In the genomic region with DNA sequence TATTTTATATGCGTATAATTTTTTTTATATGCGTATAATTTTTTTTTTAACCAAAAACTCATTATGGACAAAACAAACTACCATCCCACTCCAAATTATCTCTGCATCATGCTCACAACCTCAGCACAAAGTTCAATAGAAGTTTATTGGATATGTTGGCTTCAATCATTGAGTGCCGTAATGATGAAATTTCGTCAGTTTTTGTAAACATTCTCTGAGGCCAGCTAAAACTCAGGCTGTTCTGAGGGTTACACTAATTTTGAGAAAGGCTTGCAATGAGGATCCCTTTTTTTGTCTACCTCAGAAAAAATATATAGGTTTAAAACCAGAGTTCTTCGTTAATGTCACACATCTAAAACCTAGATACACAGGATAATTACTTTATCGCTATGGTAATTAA, we compare ENCODE assay signal across 24 cellular contexts.
DNase-seq lines count a peak whose midpoint lies in the region; ATAC-seq and TF ChIP-seq lines count a peak whose summit lies in the region.
"Had no signal": no experiment of that assay in that cellular context is flagged by ENCODE, and none has a peak within 500 bp of the region (broad histone marks: within the 10 kb centered on the region; RNA-seq: fewer than 3 reads in every experiment).

No MANE protein-coding gene starts in this region.

- no peaks in the 10 kb centered on the region for H3K27me3 ChIP-seq in endodermal cell (ENCODE audit: control insufficient read depth, insufficient read depth, low read length, poor library complexity, severe bottlenecking)
- H3K27me3 ChIP-seq: BLaER1 treated with 17β-estradiol and CSF1 and Interleukin-3, amounts not matched to agents 10 nM and 100 nM had no signal

- no peak overlapping the region for H3K27ac ChIP-seq in endodermal cell (ENCODE audit: low read depth, low read length)
- H3K27ac ChIP-seq: 22Rv1; A549; BLaER1 treated with 17β-estradiol and CSF1 and Interleukin-3, amounts not matched to agents 10 nM and 100 nM; C4-2B had no signal

- H3K4me1 ChIP-seq in endodermal cell (ENCODE audit: control insufficient read depth, insufficient read depth, low read length) = no peaks in the 10 kb centered on the region
- H3K4me1 ChIP-seq: A549; BLaER1 treated with 17β-estradiol and CSF1 and Interleukin-3, amounts not matched to agents 10 nM and 100 nM; Caco-2 had no signal

- H3K27ac Mint-ChIP-seq in endodermal cell = no peak overlapping the region
- H3K27ac Mint-ChIP-seq: B cell; CD4-positive, alpha-beta T cell; CD8-positive, alpha-beta T cell had no signal

- no peak overlapping the region for H3K4me3 ChIP-seq in endodermal cell (ENCODE audit: low read length)
- H3K4me3 ChIP-seq: A549; BLaER1 treated with 17β-estradiol and CSF1 and Interleukin-3, amounts not matched to agents 10 nM and 100 nM; GM12878 had no signal

- DNase-seq in H4 (ENCODE audit: low spot score) (peak; percentile 25), M059J (ENCODE audit: low read depth) (peak; percentile 4), endodermal cell (peak; percentile 7), SKM-1 treated with dmso at 0.1 percent for 144 hours (lab: John Stamatoyannopoulos, UW; ENCODE audit: unreplicated experiment) (no peak)
- DNase-seq: AML-193; Caco-2; Calu3; CD4-positive, alpha-beta T cell; CD8-positive, alpha-beta T cell; DMS 273 treated with DMSO at 0.1 percent for 48 hours; DMS153; DMS53; DMS79; DND-41; EL; GDM1 had no signal

- no peaks in the 10 kb centered on the region for H3K36me3 ChIP-seq in endodermal cell (ENCODE audit: control insufficient read depth, insufficient read depth, low read length)
- H3K36me3 ChIP-seq: BLaER1 treated with 17β-estradiol and CSF1 and Interleukin-3, amounts not matched to agents 10 nM and 100 nM had no signal

- no peaks in the 10 kb centered on the region for H3K4me1 Mint-ChIP-seq in endodermal cell
- H3K4me1 Mint-ChIP-seq: B cell had no signal

- H3K27me3 Mint-ChIP-seq in endodermal cell (ENCODE audit: insufficient read depth) = no peaks in the 10 kb centered on the region
- H3K27me3 Mint-ChIP-seq: B cell; CD4-positive, alpha-beta T cell had no signal

- no peak overlapping the region for H3K4me3 Mint-ChIP-seq in endodermal cell
- H3K4me3 Mint-ChIP-seq: B cell; CD4-positive, alpha-beta T cell; CD8-positive, alpha-beta T cell had no signal

- 90% methylated on average over 3 of the region's 6 CpGs; no CpG with 5 or more reads in 1 of the 2 experiments for WGBS in endodermal cell (ENCODE audit: insufficient coverage in 1 of 2, insufficient read length in 1 of 2), 2 experiments

- H3K9ac ChIP-seq in endodermal cell (ENCODE audit: extremely low read depth, low read length, poor library complexity, severe bottlenecking) = no peak overlapping the region
- H3K9ac ChIP-seq: BLaER1 treated with 17β-estradiol and CSF1 and Interleukin-3, amounts not matched to agents 10 nM and 100 nM had no signal

- TF ChIP-seq CTCF in endodermal cell (conservative IDR thresholded peaks at IDR 0.05) = no peak

- ATAC-seq in HG02623 (IDR thresholded peaks at IDR 0.05; ENCODE audit: unreplicated experiment) (no peak), GM21825 (IDR thresholded peaks at IDR 0.05; ENCODE audit: unreplicated experiment) (no peak)
- ATAC-seq: A549; CD8-positive, alpha-beta T cell; GM12878 had no signal

- H3K9me3 Mint-ChIP-seq in endodermal cell = no peaks in the 10 kb centered on the region
- H3K9me3 Mint-ChIP-seq: CD4-positive, alpha-beta T cell had no signal

- H3K36me3 Mint-ChIP-seq in endodermal cell (ENCODE audit: low read depth) = no peaks in the 10 kb centered on the region
- H3K36me3 Mint-ChIP-seq: CD8-positive, alpha-beta T cell had no signal

- H3K9me3 ChIP-seq in endodermal cell (ENCODE audit: control insufficient read depth, low read length) = no peaks in the 10 kb centered on the region
- H3K9me3 ChIP-seq: A549, Caco-2 had no signal
